In the genomic region with DNA sequence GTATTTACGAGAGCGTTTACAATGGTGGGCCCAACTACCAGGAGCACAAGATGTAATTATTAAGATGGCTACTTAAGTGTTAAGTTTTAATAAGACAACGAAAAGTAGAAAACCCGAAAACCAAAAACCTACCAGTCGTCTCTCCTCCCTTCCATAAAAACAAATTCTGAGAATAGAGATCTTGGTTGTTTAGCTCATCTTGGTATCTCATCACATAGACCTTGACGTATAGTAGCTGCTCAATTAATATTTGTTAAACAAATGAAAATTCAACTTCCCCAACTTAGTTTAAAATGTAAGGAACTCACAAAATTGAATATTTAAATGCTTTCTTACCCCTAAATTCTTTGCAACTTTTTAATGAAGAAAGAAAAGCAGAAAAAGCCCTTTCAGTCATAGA, we compare ENCODE assay signal across 8 cellular contexts. TPM values are rescaled to one million over a fixed set of nuclear protein-coding genes. Genes with fewer than 3 reads are reported as not detected.
DNase-seq lines count a peak whose midpoint lies in the region; ATAC-seq and TF ChIP-seq lines count a peak whose summit lies in the region.

No MANE protein-coding gene starts in this region.

- no peak overlapping the region for H2BK12ac ChIP-seq in H9 (ENCODE audit: insufficient read length, low read depth, low read length)

- no peak overlapping the region for H2BK15ac ChIP-seq in H9 (ENCODE audit: low read depth, low read length)

- CTCF ChIA-PET in activated CD4-positive, alpha-beta memory T cell treated with anti-CD3 and anti-CD28 coated beads for 36 hours (lab: Charles Lee), result interaction anchor here (1.6 to 2.2 kb wide), 3 partner anchors 76 to 177 kb away, joined by 4 to 11 read pairs (median 9); no protein-coding TSS in a partner anchor

- H3K27me3 Mint-ChIP-seq in H9 (ENCODE audit: low read depth), result no peaks in the 10 kb centered on the region
- H3K27me3 Mint-ChIP-seq in activated CD4-positive, alpha-beta memory T cell treated with anti-CD3 and anti-CD28 coated beads for 36 hours, result no peaks in the 10 kb centered on the region

- H2BK120ac ChIP-seq in H9 (ENCODE audit: low read depth, low read length, poor library complexity, severe bottlenecking), result no peak overlapping the region

- H3T11ph ChIP-seq in H9 (ENCODE audit: low read length), result no peak overlapping the region

- TF ChIP-seq POLR2A in spleen (IDR thresholded peaks at IDR 0.05), result no peak

- intact Hi-C loops in activated CD4-positive, alpha-beta memory T cell treated with anti-CD3 and anti-CD28 coated beads for 36 hours (cut with micrococcal nuclease), result loop anchor here (5.0 kb wide), 2 partner anchors 97 to 163 kb away; no protein-coding TSS in a partner anchor
- intact Hi-C loops in spleen (cut with DNase I; ENCODE audit: low total_unique reads), result loop anchor here (10.0 kb wide), 1 partner anchor 91 kb away; the partner anchor contains the start of gene SRSF8

- H3K4me3 Mint-ChIP-seq in H9, result peak overlapping the region; percentile 96 to 99
- peak overlapping the region; percentile 99 for H3K4me3 Mint-ChIP-seq in activated CD4-positive, alpha-beta memory T cell treated with anti-CD3 and anti-CD28 coated beads for 36 hours

- H3K4me3 ChIP-seq in iPS DF 6.9 (ENCODE audit: low read length), result peak overlapping the region; percentile 92; the same call in 1 of the 2 replicates
- peak overlapping the region in 7 of 8 donors; percentile 74 to 98 (median 86) for H3K4me3 ChIP-seq in spleen

- POLR2A ChIA-PET in activated CD4-positive, alpha-beta memory T cell treated with anti-CD3 and anti-CD28 coated beads for 36 hours (lab: Charles Lee), result interaction anchor here (0.9 to 2.2 kb wide), 3 partner anchors 90 to 118 kb away, joined by 3 to 17 read pairs (median 3); partner anchors contain the start of gene SRSF8

- no peaks in the 10 kb centered on the region for H3K27me3 ChIP-seq in H9 (ENCODE audit: insufficient read depth, low read length)
- H3K27me3 ChIP-seq in iPS DF 6.9 (ENCODE audit: control insufficient read depth, insufficient read depth, low read length), result no peaks in the 10 kb centered on the region
- no peaks in the 10 kb centered on the region for H3K27me3 ChIP-seq in spleen (replicated peaks in 1 of 7)

- no peaks in the 10 kb centered on the region for H4K20me1 ChIP-seq in H9 (ENCODE audit: control insufficient read depth, insufficient read depth, insufficient read length)

- no peak overlapping the region for H2AFZ ChIP-seq in H9 (ENCODE audit: low read length)

- H3K18ac ChIP-seq in H9 (ENCODE audit: insufficient read length, low read depth, low read length), result no peak overlapping the region

- no peak for ATAC-seq in HG02798 (IDR thresholded peaks at IDR 0.05; ENCODE audit: poor library complexity, unreplicated experiment)

- no peak overlapping the region for H4K8ac ChIP-seq in H9 (replicated peaks; ENCODE audit: insufficient read length, low read depth, low read length)

- no peak overlapping the region for H3K14ac ChIP-seq in H9 (ENCODE audit: insufficient read depth, low read length)

- H3K36me3 Mint-ChIP-seq in H9 (ENCODE audit: insufficient read depth in 1 of 3, low read depth in 3 of 3), result peaks cover 6 to 26% (median 23%) of the 10 kb centered on the region in 3 experiments
- peaks cover 23% of the 10 kb centered on the region for H3K36me3 Mint-ChIP-seq in activated CD4-positive, alpha-beta memory T cell treated with anti-CD3 and anti-CD28 coated beads for 36 hours

- peaks cover 2% of the 10 kb centered on the region for H3K23me2 ChIP-seq in H9 (ENCODE audit: insufficient read length, low read depth, low read length, poor library complexity, severe bottlenecking)

- no peaks in the 10 kb centered on the region for H3K9me3 Mint-ChIP-seq in H9
- H3K9me3 Mint-ChIP-seq in activated CD4-positive, alpha-beta memory T cell treated with anti-CD3 and anti-CD28 coated beads for 36 hours, result no peaks in the 10 kb centered on the region

- H4K91ac ChIP-seq in H9 (ENCODE audit: insufficient read length, low read depth, low read length), result no peak overlapping the region

- peaks cover 3% of the 10 kb centered on the region; the same call in 1 of the 2 replicates for H3K36me3 ChIP-seq in iPS DF 6.9 (ENCODE audit: control insufficient read depth, insufficient read depth, low read length)
- H3K36me3 ChIP-seq in spleen, result peaks cover 6 to 31% (median 26%) of the 10 kb centered on the region in 6 donors

- H3K27ac ChIP-seq in H9 (ENCODE audit: insufficient read length, low read depth, low read length), result no peak overlapping the region
- H3K27ac ChIP-seq in iPS DF 6.9 (ENCODE audit: low read length), result no peak overlapping the region
- peak overlapping the region in 3 of 8 donors; percentile 86 to 87 (median 86) for H3K27ac ChIP-seq in spleen

- TF ChIP-seq CTCF in H9 (conservative IDR thresholded peaks at IDR 0.05), result no peak
- no peak for TF ChIP-seq CTCF in spleen (IDR thresholded peaks at IDR 0.05 in 8 of 11, conservative IDR thresholded peaks at IDR 0.05 in 3 of 11)

- H3K4me1 Mint-ChIP-seq in H9, result peaks cover 8% of the 10 kb centered on the region in 2 experiments; a peak in 3 of 4 replicates
- H3K4me1 Mint-ChIP-seq in activated CD4-positive, alpha-beta memory T cell treated with anti-CD3 and anti-CD28 coated beads for 36 hours (ENCODE audit: low read depth), result peaks cover 31% of the 10 kb centered on the region

- no peak overlapping the region for H2BK5ac ChIP-seq in H9 (ENCODE audit: insufficient read length, low read length)

- H3K4me1 ChIP-seq in H9 (ENCODE audit: insufficient read depth, low read length) (no peaks in the 10 kb centered on the region), iPS DF 6.9 (ENCODE audit: control insufficient read depth, insufficient read depth, low read length) (no peaks in the 10 kb centered on the region), spleen (peaks cover 10 to 32% (median 20%) of the 10 kb centered on the region in 6 donors)

- peak overlapping the region; percentile 70 for H3K4me2 ChIP-seq in H9 (ENCODE audit: insufficient read depth, insufficient read length, low read length)

- no peak overlapping the region for H2AK5ac ChIP-seq in H9 (ENCODE audit: insufficient read length, low read length)

- no peaks in the 10 kb centered on the region for H3K9me3 ChIP-seq in H9 (ENCODE audit: control insufficient read depth, low read depth, low read length)
- H3K9me3 ChIP-seq in iPS DF 6.9 (ENCODE audit: control insufficient read depth, insufficient read depth, low read length), result no peaks in the 10 kb centered on the region
- H3K9me3 ChIP-seq in spleen, result no peaks in the 10 kb centered on the region

- H2BK20ac ChIP-seq in H9 (ENCODE audit: low read depth, low read length, poor library complexity, severe bottlenecking), result no peak overlapping the region

- peak overlapping the region; percentile 74 for H3K9ac ChIP-seq in H9 (ENCODE audit: extremely low read depth, insufficient read length, low read length)

- no peaks in the 10 kb centered on the region for H3K79me1 ChIP-seq in H9 (ENCODE audit: insufficient read depth, low read depth, low read length, poor library complexity, severe bottlenecking)

- WGBS in H9 (ENCODE audit: extremely low coverage, insufficient read length, low lambda C conversion rate), result no CpG with 5 or more reads among the region's 6 CpGs
- WGBS in iPS DF 6.9 (ENCODE audit: insufficient coverage, insufficient read length), result no CpG with 5 or more reads among the region's 6 CpGs
- WGBS in spleen, 5 donors, result 51 to 63% (median 59%) methylated on average over 6 of the region's 6 CpGs

- no peak overlapping the region; a peak in 1 of 7 replicates for H3K27ac Mint-ChIP-seq in H9
- H3K27ac Mint-ChIP-seq in activated CD4-positive, alpha-beta memory T cell treated with anti-CD3 and anti-CD28 coated beads for 36 hours, result peak overlapping the region; percentile 86

- H3K23ac ChIP-seq in H9 (ENCODE audit: insufficient read length, low read depth, low read length), result no peak overlapping the region

- no peak overlapping the region for H3K4ac ChIP-seq in H9 (ENCODE audit: low read depth, low read length)

- DNase-seq in H9 (no peak), iPS DF 6.9 (ENCODE audit: low read depth, low spot score) (no peak), spleen (no peak), iPS-NIHi11 (ENCODE audit: low spot score) (no peak), NCI-H128 (lab: John Stamatoyannopoulos, UW; ENCODE audit: unreplicated experiment) (no peak), NCI-H1105 (lab: John Stamatoyannopoulos, UW) (no peak)
- DNase-seq in activated CD4-positive, alpha-beta memory T cell treated with anti-CD3 and anti-CD28 coated beads for 36 hours, result no peak

- peaks cover 4% of the 10 kb centered on the region; the same call in 1 of the 2 replicates for H3K79me2 ChIP-seq in H9 (ENCODE audit: insufficient read depth, low read length)

- H4K5ac ChIP-seq in H9 (ENCODE audit: insufficient read length, low read depth, low read length), result no peak overlapping the region

- H3K56ac ChIP-seq in H9 (ENCODE audit: insufficient read length, low read depth, low read length), result no peak overlapping the region

RNA-seq across cellular contexts. Expression of gene KDM4D, which starts 0.7 kb away (rescaled TPM):
- 1.4 and 1.9 TPM in 2 replicates for total RNA-seq in H9 (2021)
- 1 to 10 TPM; 1.4 to 1.6 TPM for total RNA-seq in activated CD4-positive, alpha-beta memory T cell treated with anti-CD3 and anti-CD28 coated beads for 36 hours
- total RNA-seq in spleen, result 1 to 10 TPM in 6 of 7 donors, under 1 TPM in 1; 0.67 to 2.8 (median 1.1) TPM
- under 1 TPM; 0.39 to 0.64 (median 0.59) TPM for polyA plus RNA-seq in spleen

RNA-seq across cellular contexts. Expression of gene CWC15, which starts 0.8 kb away (rescaled TPM):
- total RNA-seq in H9 (2021) (76.9 and 89.2 TPM in 2 replicates), spleen (10 to 100 TPM; 40.6 to 64.5 (median 57.4) TPM)
- total RNA-seq in activated CD4-positive, alpha-beta memory T cell treated with anti-CD3 and anti-CD28 coated beads for 36 hours, result 10 to 100 TPM; 65.9 to 67.1 TPM
- polyA plus RNA-seq in spleen, result 10 to 100 TPM; 66.8 to 95.0 (median 83.3) TPM

RNA-seq across cellular contexts. Expression of gene KDM4E, which starts 50.9 kb away (rescaled TPM):
- not detected in 2 replicates for total RNA-seq in H9 (2021)
- total RNA-seq in activated CD4-positive, alpha-beta memory T cell treated with anti-CD3 and anti-CD28 coated beads for 36 hours, result not detected
- total RNA-seq in spleen, result not detected
- not detected for polyA plus RNA-seq in spleen
